In the genomic region with DNA sequence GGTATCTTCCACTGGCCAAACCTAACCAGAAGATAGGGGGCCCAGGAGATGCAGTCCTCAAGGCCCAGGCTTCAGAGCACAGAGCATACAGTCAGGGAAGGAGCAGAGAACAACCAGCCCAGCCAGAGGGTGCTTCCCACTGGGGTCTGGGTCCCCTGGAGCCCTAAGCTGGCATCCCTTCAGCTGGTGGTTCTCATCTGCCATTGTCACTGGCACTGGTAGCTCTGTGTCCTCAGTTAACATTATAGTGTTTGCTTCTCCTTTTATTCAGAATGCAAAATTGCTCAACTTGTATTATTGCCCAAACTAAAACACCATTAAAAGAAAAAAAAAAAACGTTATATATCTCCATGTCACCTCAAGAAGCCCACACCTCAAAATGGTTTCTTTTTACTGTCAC, we compare ENCODE assay signal across 20 cellular contexts.
"Had no signal": no experiment of that assay in that cellular context is flagged by ENCODE, and none has a peak within 500 bp of the region (broad histone marks: within the 10 kb centered on the region; RNA-seq: fewer than 3 reads in every experiment).

No MANE protein-coding gene starts in this region.

- H3K4me3 ChIP-seq: dorsolateral prefrontal cortex, left ventricle myocardium inferior, lower lobe of right lung, pancreas, smooth muscle cell, suprapubic skin, transverse colon had no signal

- FAIRE-seq: colon, frontal cortex, pancreas had no signal

- H3K4me3 Mint-ChIP-seq: naive thymus-derived CD8-positive, alpha-beta T cell; nephron progenitor cell; stimulated activated naive CD8-positive, alpha-beta T cell treated with anti-CD3 and anti-CD28 coated beads, Interleukin-15, amount 100 ng/mL, for 72 hours had no signal

- H3K36me3 ChIP-seq: left ventricle myocardium inferior, lower lobe of right lung, pancreas, suprapubic skin, transverse colon had no signal

- ATAC-seq: left cardiac atrium; lower lobe of right lung; naive thymus-derived CD8-positive, alpha-beta T cell; pancreas; sciatic nerve; stimulated activated naive CD8-positive, alpha-beta T cell treated with anti-CD3 and anti-CD28 coated beads, Interleukin-15, amount 100 ng/mL, for 72 hours had no signal

- DNase-seq: dorsolateral prefrontal cortex; effector CD4-positive, alpha-beta T cell; left cardiac atrium; left ventricle myocardium inferior; lower lobe of right lung; naive thymus-derived CD8-positive, alpha-beta T cell; nephron progenitor cell; pancreas; stimulated activated CD4-positive, alpha-beta T cell treated with anti-CD3 and anti-CD28 coated beads, Interleukin-12 subunit alpha, Interleukin-12 subunit beta, amount 100 ng/mL, for 4 hours; stimulated activated CD4-positive, alpha-beta T cell treated with anti-CD3 and anti-CD28 coated beads, Interleukin-1b, Interleukin-23, amount 100 ng/mL, for 48 hours; stimulated activated CD4-positive, alpha-beta T cell treated with anti-CD3 and anti-CD28 coated beads, Interleukin-4, amount 100 ng/mL, for 1 hour; stimulated activated CD8-positive, alpha-beta memory T cell treated with anti-CD3 and anti-CD28 coated beads, Interleukin-4, amount 100 ng/mL, for 48 hours; stimulated activated naive CD4-positive, alpha-beta T cell; stimulated activated naive CD8-positive, alpha-beta T cell treated with anti-CD3 and anti-CD28 coated beads, Interleukin-15, amount 100 ng/mL, for 72 hours; transverse colon had no signal

- H3K27me3 ChIP-seq: dorsolateral prefrontal cortex, pancreas, suprapubic skin, transverse colon had no signal

- H3K4me1 Mint-ChIP-seq: naive thymus-derived CD8-positive, alpha-beta T cell had no signal

- H3K27ac Mint-ChIP-seq: naive thymus-derived CD8-positive, alpha-beta T cell; nephron progenitor cell; stimulated activated naive CD8-positive, alpha-beta T cell treated with anti-CD3 and anti-CD28 coated beads, Interleukin-15, amount 100 ng/mL, for 72 hours had no signal

- H3K9me3 Mint-ChIP-seq: naive thymus-derived CD8-positive, alpha-beta T cell; nephron progenitor cell; stimulated activated naive CD8-positive, alpha-beta T cell treated with anti-CD3 and anti-CD28 coated beads, Interleukin-15, amount 100 ng/mL, for 72 hours had no signal

- H3K36me3 Mint-ChIP-seq: naive thymus-derived CD8-positive, alpha-beta T cell had no signal

- H3K9me3 ChIP-seq: left ventricle myocardium inferior, lower lobe of right lung, pancreas, suprapubic skin, transverse colon had no signal

- H3K4me1 ChIP-seq: left ventricle myocardium inferior, lower lobe of right lung, suprapubic skin had no signal

- H3K27ac ChIP-seq: dorsolateral prefrontal cortex, left ventricle myocardium inferior, lower lobe of right lung, pancreas, suprapubic skin, transverse colon had no signal
